Comparison of ENCODE assay signal across 22 cellular contexts in genomic region chr1:59006309-59006698, GRCh38.
DNase-seq lines count a peak whose midpoint lies in the region; ATAC-seq and TF ChIP-seq lines count a peak whose summit lies in the region.
"Had no signal": no experiment of that assay in that cellular context is flagged by ENCODE, and none has a peak within 500 bp of the region (broad histone marks: within the 10 kb centered on the region; RNA-seq: fewer than 3 reads in every experiment).

No MANE protein-coding gene starts in this region.

- H4K20me1 ChIP-seq in H9 (ENCODE audit: control insufficient read depth, insufficient read depth, insufficient read length): no peaks in the 10 kb centered on the region

- no peak overlapping the region for H2BK12ac ChIP-seq in H9 (ENCODE audit: insufficient read length, low read depth, low read length)

- no peak overlapping the region for H4K5ac ChIP-seq in H9 (ENCODE audit: insufficient read length, low read depth, low read length)

- H4K91ac ChIP-seq in H9 (ENCODE audit: insufficient read length, low read depth, low read length): no peak overlapping the region

- H2BK15ac ChIP-seq in H9 (ENCODE audit: low read depth, low read length): no peak overlapping the region

- no peak overlapping the region for H2AK5ac ChIP-seq in H9 (ENCODE audit: insufficient read length, low read length)

- no peak overlapping the region for H2BK20ac ChIP-seq in H9 (ENCODE audit: low read depth, low read length, poor library complexity, severe bottlenecking)

- no peaks in the 10 kb centered on the region for H3K36me3 Mint-ChIP-seq in activated CD8-positive, alpha-beta memory T cell treated with anti-CD3 and anti-CD28 coated beads, Interleukin-2, amount 10 ng/mL, durations not matched to agents 7 days and 5 days
- H3K36me3 Mint-ChIP-seq in H9 (ENCODE audit: insufficient read depth in 1 of 3, low read depth in 3 of 3): no peaks in the 10 kb centered on the region
- H3K36me3 Mint-ChIP-seq: activated naive CD8-positive, alpha-beta T cell; CD14-positive monocyte had no signal

- H3T11ph ChIP-seq in H9 (ENCODE audit: low read length): no peak overlapping the region

- no peaks in the 10 kb centered on the region for H3K9me3 Mint-ChIP-seq in activated CD8-positive, alpha-beta memory T cell treated with anti-CD3 and anti-CD28 coated beads, Interleukin-2, amount 10 ng/mL, durations not matched to agents 7 days and 5 days (ENCODE audit: low read depth)
- no peaks in the 10 kb centered on the region for H3K9me3 Mint-ChIP-seq in H9

- H3K27me3 Mint-ChIP-seq in activated CD8-positive, alpha-beta memory T cell treated with anti-CD3 and anti-CD28 coated beads, Interleukin-2, amount 10 ng/mL, durations not matched to agents 7 days and 5 days: no peaks in the 10 kb centered on the region
- H3K27me3 Mint-ChIP-seq in H9 (ENCODE audit: low read depth): peaks cover 2% of the 10 kb centered on the region; the same call in 1 of the 2 replicates
- H3K27me3 Mint-ChIP-seq: activated naive CD8-positive, alpha-beta T cell had no signal

- CTCF ChIA-PET in activated CD8-positive, alpha-beta memory T cell treated with anti-CD3 and anti-CD28 coated beads, Interleukin-2, amount 10 ng/mL, durations not matched to agents 7 days and 5 days (lab: Charles Lee): no interaction called here

- H3K27ac Mint-ChIP-seq in activated CD8-positive, alpha-beta memory T cell treated with anti-CD3 and anti-CD28 coated beads, Interleukin-2, amount 10 ng/mL, durations not matched to agents 7 days and 5 days: no peak overlapping the region
- H3K27ac Mint-ChIP-seq in H9: no peak overlapping the region

- H3K23me2 ChIP-seq in H9 (ENCODE audit: insufficient read length, low read depth, low read length, poor library complexity, severe bottlenecking): no peaks in the 10 kb centered on the region

- no peak overlapping the region for H2AFZ ChIP-seq in H9 (ENCODE audit: low read length)
- H2AFZ ChIP-seq: GM23248, PC-9 had no signal

- H3K79me1 ChIP-seq in H9 (ENCODE audit: insufficient read depth, low read depth, low read length, poor library complexity, severe bottlenecking): no peaks in the 10 kb centered on the region

- no peaks in the 10 kb centered on the region for H3K27me3 ChIP-seq in H9 (ENCODE audit: insufficient read depth, low read length)
- no peaks in the 10 kb centered on the region for H3K27me3 ChIP-seq in foreskin keratinocyte
- H3K27me3 ChIP-seq: colonic mucosa, heart right ventricle, right lobe of liver, SJSA1 had no signal

- peak; percentile 30 for DNase-seq in activated CD8-positive, alpha-beta memory T cell treated with anti-CD3 and anti-CD28 coated beads, Interleukin-2, amount 10 ng/mL, durations not matched to agents 7 days and 5 days
- no peak for DNase-seq in activated CD8-positive, alpha-beta memory T cell treated with anti-CD3 and anti-CD28 coated beads for 24 hours
- peak; percentile 6 for DNase-seq in H9
- peak in 1 of 2 donors; percentile 62 for DNase-seq in foreskin keratinocyte
- peak; percentile 47 for DNase-seq in renal cortical epithelial cell (ENCODE audit: low read depth)
- no peak for DNase-seq in NCI-H187 (lab: John Stamatoyannopoulos, UW)
- no peak for DNase-seq in NCI-H2227 treated with DMSO at 0.1 percent for 48 hours (lab: John Stamatoyannopoulos, UW)
- DNase-seq: activated T-cell treated with anti-CD3 and anti-CD28 coated beads, Interleukin-2, amount 50 U/mL, for 1 hour; colonic mucosa; GF-D8; GM23248; heart right ventricle; NCI-H1694 treated with DMSO at 0.1 percent for 48 hours; NCI-H446; PC-9; right lobe of liver; WERI-Rb-1 had no signal

- H3K4me3 Mint-ChIP-seq in activated CD8-positive, alpha-beta memory T cell treated with anti-CD3 and anti-CD28 coated beads, Interleukin-2, amount 10 ng/mL, durations not matched to agents 7 days and 5 days: no peak overlapping the region
- H3K4me3 Mint-ChIP-seq in H9: no peak overlapping the region
- H3K4me3 Mint-ChIP-seq: activated naive CD8-positive, alpha-beta T cell; CD14-positive monocyte had no signal

- H3K4me1 Mint-ChIP-seq in activated CD8-positive, alpha-beta memory T cell treated with anti-CD3 and anti-CD28 coated beads, Interleukin-2, amount 10 ng/mL, durations not matched to agents 7 days and 5 days: peaks cover 38% of the 10 kb centered on the region
- peaks cover 9 to 13% of the 10 kb centered on the region in 2 experiments for H3K4me1 Mint-ChIP-seq in H9

- H3K27ac ChIP-seq in H9 (ENCODE audit: insufficient read length, low read depth, low read length): no peak overlapping the region
- H3K27ac ChIP-seq in foreskin keratinocyte: no peak overlapping the region
- H3K27ac ChIP-seq: colonic mucosa, GM23248, PC-9, right lobe of liver, SJSA1, thoracic aorta, WERI-Rb-1 had no signal

- H2BK5ac ChIP-seq in H9 (ENCODE audit: insufficient read length, low read length): no peak overlapping the region

- no peak overlapping the region for H3K23ac ChIP-seq in H9 (ENCODE audit: insufficient read length, low read depth, low read length)

- no peak overlapping the region for H3K4ac ChIP-seq in H9 (ENCODE audit: low read depth, low read length)

- no peak for ATAC-seq in activated CD8-positive, alpha-beta memory T cell treated with anti-CD3 and anti-CD28 coated beads, Interleukin-2, amount 10 ng/mL, durations not matched to agents 7 days and 5 days
- peak; percentile 61 for ATAC-seq in foreskin keratinocyte
- ATAC-seq in GM19467 (IDR thresholded peaks at IDR 0.05; ENCODE audit: unreplicated experiment): no peak
- ATAC-seq: heart right ventricle, right lobe of liver had no signal

- WGBS in H9 (ENCODE audit: extremely low coverage, insufficient read length, low lambda C conversion rate): no CpG with 5 or more reads among the region's 4 CpGs

- H4K8ac ChIP-seq in H9 (replicated peaks; ENCODE audit: insufficient read length, low read depth, low read length): no peak overlapping the region

- H3K9ac ChIP-seq in H9 (ENCODE audit: extremely low read depth, insufficient read length, low read length): no peak overlapping the region
- H3K9ac ChIP-seq: GM23248 had no signal

- no peak overlapping the region for H3K14ac ChIP-seq in H9 (ENCODE audit: insufficient read depth, low read length)

- H3K79me2 ChIP-seq in H9 (ENCODE audit: insufficient read depth, low read length): no peaks in the 10 kb centered on the region

- no peaks in the 10 kb centered on the region for H3K9me3 ChIP-seq in H9 (ENCODE audit: control insufficient read depth, low read depth, low read length)
- H3K9me3 ChIP-seq: colonic mucosa, heart right ventricle, right lobe of liver, SJSA1, thoracic aorta had no signal

- H3K56ac ChIP-seq in H9 (ENCODE audit: insufficient read length, low read depth, low read length): no peak overlapping the region

- no peak for TF ChIP-seq CTCF in H9 (conservative IDR thresholded peaks at IDR 0.05)
- no peak for TF ChIP-seq CTCF in foreskin keratinocyte (conservative IDR thresholded peaks at IDR 0.05)

- no peak overlapping the region for H3K18ac ChIP-seq in H9 (ENCODE audit: insufficient read length, low read depth, low read length)

- H3K4me1 ChIP-seq in H9 (ENCODE audit: insufficient read depth, low read length): no peaks in the 10 kb centered on the region
- H3K4me1 ChIP-seq in foreskin keratinocyte: no peaks in the 10 kb centered on the region
- H3K4me1 ChIP-seq: colonic mucosa had no signal

- no peak overlapping the region for H3K4me2 ChIP-seq in H9 (ENCODE audit: insufficient read depth, insufficient read length, low read length)
- H3K4me2 ChIP-seq: PC-9 had no signal

- H2BK120ac ChIP-seq in H9 (ENCODE audit: low read depth, low read length, poor library complexity, severe bottlenecking): no peak overlapping the region

Comparison
In these comparisons a context has a peak if more than half of its experiments do, and no peak if none do; other contexts are left out.
1. DNase-seq: peak in activated CD8-positive, alpha-beta memory T cell treated with anti-CD3 and anti-CD28 coated beads, Interleukin-2, amount 10 ng/mL, durations not matched to agents 7 days and 5 days (single experiment), H9 (single experiment) and renal cortical epithelial cell (single experiment); none in activated CD8-positive, alpha-beta memory T cell treated with anti-CD3 and anti-CD28 coated beads for 24 hours (single experiment), NCI-H187 (0 of 2) and NCI-H2227 treated with DMSO at 0.1 percent for 48 hours (single experiment).